ENCODE assay signal across 8 cellular contexts in genomic region chr19:3573162-3573857, GRCh38. TPM values are rescaled to one million over a fixed set of nuclear protein-coding genes. Genes with fewer than 3 reads are reported as not detected.
DNase-seq lines count a peak whose midpoint lies in the region; FAIRE-seq and TF ChIP-seq lines count a peak whose summit lies in the region.

No MANE protein-coding gene starts in this region.

- peaks cover 13% of the 10 kb centered on the region for H3K4me1 ChIP-seq in HUES48 (ENCODE audit: control insufficient read depth, insufficient read depth, low read length)
- H3K4me1 ChIP-seq in astrocyte (ENCODE audit: insufficient read depth, low read length), result peaks cover 12% of the 10 kb centered on the region
- peaks cover 48% of the 10 kb centered on the region for H3K4me1 ChIP-seq in suprapubic skin

- peak overlapping the region; percentile 47 for H2AFZ ChIP-seq in astrocyte (ENCODE audit: low read depth, low read length)

- peaks cover 17% of the 10 kb centered on the region for H3K36me3 Mint-ChIP-seq in activated CD4-positive, alpha-beta T cell treated with anti-CD3 and anti-CD28 coated beads, Interleukin-2, amount 10 ng/mL, durations not matched to agents 7 days and 5 days (ENCODE audit: low read depth)
- peaks cover 10% of the 10 kb centered on the region for H3K36me3 Mint-ChIP-seq in astrocyte (ENCODE audit: low read depth, unreplicated experiment)

- CTCF ChIA-PET in activated CD4-positive, alpha-beta T cell treated with anti-CD3 and anti-CD28 coated beads, Interleukin-2, amount 10 ng/mL, durations not matched to agents 7 days and 5 days (lab: Charles Lee), result interaction anchor here (0.8 to 1.4 kb wide), 3 partner anchors 17 to 29 kb away, joined by 3 read pairs; no protein-coding TSS in a partner anchor

- H3K27ac ChIP-seq in HUES48 (ENCODE audit: low read depth, low read length) (peak overlapping the region; percentile 75), astrocyte (ENCODE audit: low read depth, low read length) (peak overlapping the region; percentile 73), suprapubic skin (peak overlapping the region; percentile 86)

- H3K27me3 Mint-ChIP-seq in activated CD4-positive, alpha-beta T cell treated with anti-CD3 and anti-CD28 coated beads, Interleukin-2, amount 10 ng/mL, durations not matched to agents 7 days and 5 days, result no peaks in the 10 kb centered on the region
- peaks cover 7% of the 10 kb centered on the region for H3K27me3 Mint-ChIP-seq in astrocyte (ENCODE audit: low read depth, unreplicated experiment)

- DNase-seq in activated CD4-positive, alpha-beta T cell treated with anti-CD3 and anti-CD28 coated beads, Interleukin-2, amount 10 ng/mL, durations not matched to agents 7 days and 5 days, result no peak
- DNase-seq in activated CD4-positive, alpha-beta T cell treated with anti-CD3 and anti-CD28 coated beads for 4 hours, result no peak
- DNase-seq in astrocyte (ENCODE audit: low read depth) (no peak), left kidney (ENCODE audit: low read depth, low spot score) (peak; percentile 57), suprapubic skin (ENCODE audit: low spot score in 2 of 2) (no peak), CD1c-positive myeloid dendritic cell (ENCODE audit: extremely low spot score) (no peak), foreskin melanocyte (no peak)

- no peaks in the 10 kb centered on the region for H3K9me3 ChIP-seq in HUES48 (ENCODE audit: control insufficient read depth, insufficient read depth, low read length)
- no peaks in the 10 kb centered on the region for H3K9me3 ChIP-seq in astrocyte (ENCODE audit: insufficient read depth, low read depth, low read length)
- H3K9me3 ChIP-seq in suprapubic skin, result no peaks in the 10 kb centered on the region

- no peak for FAIRE-seq in astrocyte (lab: Jason Lieb, UNC)

- H3K9me3 Mint-ChIP-seq in activated CD4-positive, alpha-beta T cell treated with anti-CD3 and anti-CD28 coated beads, Interleukin-2, amount 10 ng/mL, durations not matched to agents 7 days and 5 days, result no peaks in the 10 kb centered on the region
- peaks cover 2% of the 10 kb centered on the region for H3K9me3 Mint-ChIP-seq in astrocyte (ENCODE audit: unreplicated experiment)

- H3K79me2 ChIP-seq in astrocyte (ENCODE audit: insufficient read depth, low read length), result peaks cover 6% of the 10 kb centered on the region

- peaks cover 18% of the 10 kb centered on the region for H3K4me1 Mint-ChIP-seq in activated CD4-positive, alpha-beta T cell treated with anti-CD3 and anti-CD28 coated beads, Interleukin-2, amount 10 ng/mL, durations not matched to agents 7 days and 5 days
- peaks cover 4% of the 10 kb centered on the region for H3K4me1 Mint-ChIP-seq in astrocyte (ENCODE audit: low read depth, unreplicated experiment)

- TF ChIP-seq CTCF in astrocyte (IDR thresholded peaks at IDR 0.05; ENCODE audit: insufficient read depth, low read depth, low read length) (no peak), suprapubic skin (IDR thresholded peaks at IDR 0.05) (no peak)

- H4K20me1 ChIP-seq in astrocyte (ENCODE audit: insufficient read depth, low read length), result peaks cover 18% of the 10 kb centered on the region

- POLR2A ChIA-PET in activated CD4-positive, alpha-beta T cell treated with anti-CD3 and anti-CD28 coated beads, Interleukin-2, amount 10 ng/mL, durations not matched to agents 7 days and 5 days (lab: Charles Lee), result interaction anchor here (0.6 kb wide), 1 partner anchor 104 kb away, joined by 9 read pairs; no protein-coding TSS in a partner anchor

- H3K4me3 ChIP-seq in HUES48 (ENCODE audit: low read depth, low read length) (peak overlapping the region; percentile 85), astrocyte (ENCODE audit: insufficient read depth, low read depth, low read length) (peak overlapping the region; percentile 77), suprapubic skin (peak overlapping the region; percentile 90)

- H3K27me3 ChIP-seq in HUES48 (ENCODE audit: control insufficient read depth, insufficient read depth, low read length) (no peaks in the 10 kb centered on the region), astrocyte (ENCODE audit: insufficient read depth, low read length) (no peaks in the 10 kb centered on the region), suprapubic skin (no peaks in the 10 kb centered on the region)

- peak overlapping the region; percentile 76 for H3K4me3 Mint-ChIP-seq in activated CD4-positive, alpha-beta T cell treated with anti-CD3 and anti-CD28 coated beads, Interleukin-2, amount 10 ng/mL, durations not matched to agents 7 days and 5 days
- peak overlapping the region; percentile 83 for H3K4me3 Mint-ChIP-seq in astrocyte (ENCODE audit: unreplicated experiment)

- H3K9ac ChIP-seq in HUES48 (ENCODE audit: low read depth, low read length), result no peak overlapping the region; the same call in 1 of the 2 replicates
- H3K9ac ChIP-seq in astrocyte (ENCODE audit: low read length), result peak overlapping the region; percentile 93

- peak overlapping the region; percentile 85 for H3K27ac Mint-ChIP-seq in activated CD4-positive, alpha-beta T cell treated with anti-CD3 and anti-CD28 coated beads, Interleukin-2, amount 10 ng/mL, durations not matched to agents 7 days and 5 days
- H3K27ac Mint-ChIP-seq in astrocyte (ENCODE audit: unreplicated experiment), result no peak overlapping the region

- WGBS in suprapubic skin, result 2% methylated on average over 7 of the region's 60 CpGs

- H3K36me3 ChIP-seq in HUES48 (ENCODE audit: control insufficient read depth, insufficient read depth, low read length), result peaks cover 6% of the 10 kb centered on the region
- peaks cover 3% of the 10 kb centered on the region for H3K36me3 ChIP-seq in astrocyte (ENCODE audit: insufficient read depth, low read length)
- peaks cover 4% of the 10 kb centered on the region for H3K36me3 ChIP-seq in suprapubic skin

- TF ChIP-seq EP300 in suprapubic skin (IDR thresholded peaks at IDR 0.05), result no peak

- peak overlapping the region; percentile 99 for H3K4me2 ChIP-seq in astrocyte (ENCODE audit: low read length)

- TF ChIP-seq POLR2A in suprapubic skin (IDR thresholded peaks at IDR 0.05), result no peak

RNA-seq across cellular contexts. Expression of gene HMG20B, which starts 0.6 kb away (rescaled TPM):
- 10 to 100 TPM; 47.8 to 54.1 TPM for total RNA-seq in activated CD4-positive, alpha-beta T cell treated with anti-CD3 and anti-CD28 coated beads, Interleukin-2, amount 10 ng/mL, durations not matched to agents 7 days and 5 days
- total RNA-seq in astrocyte, result 55.9 and 63.8 TPM in 2 replicates
- 100 to 1,000 TPM in 3 of 4 donors, 10 to 100 TPM in 1; 87.9 to 135 (median 118) TPM for total RNA-seq in suprapubic skin

RNA-seq across cellular contexts. Expression of gene GIPC3, which starts 12.0 kb away (rescaled TPM):
- under 1 TPM; 0.57 to 0.71 TPM for total RNA-seq in activated CD4-positive, alpha-beta T cell treated with anti-CD3 and anti-CD28 coated beads, Interleukin-2, amount 10 ng/mL, durations not matched to agents 7 days and 5 days
- total RNA-seq in astrocyte (0.09 and 0.10 TPM in 2 replicates), suprapubic skin (under 1 TPM; 0.19 to 0.89 (median 0.37) TPM)

RNA-seq across cellular contexts. Expression of gene MFSD12, which starts 15.9 kb away (rescaled TPM):
- 10 to 100 TPM; 62.1 to 67.6 TPM for total RNA-seq in activated CD4-positive, alpha-beta T cell treated with anti-CD3 and anti-CD28 coated beads, Interleukin-2, amount 10 ng/mL, durations not matched to agents 7 days and 5 days
- 181 and 201 TPM in 2 replicates for total RNA-seq in astrocyte
- total RNA-seq in suprapubic skin, result 100 to 1,000 TPM in 2 of 4 donors, 10 to 100 TPM in 2; 60.4 to 206 (median 119) TPM

RNA-seq across cellular contexts. Expression of gene TBXA2R, which starts 33.4 kb away (rescaled TPM):
- total RNA-seq in activated CD4-positive, alpha-beta T cell treated with anti-CD3 and anti-CD28 coated beads, Interleukin-2, amount 10 ng/mL, durations not matched to agents 7 days and 5 days, result under 1 TPM; 0.92 to 1.00 TPM
- total RNA-seq in astrocyte (0.31 and 0.39 TPM in 2 replicates), suprapubic skin (under 1 TPM; 0.32 to 0.85 (median 0.41) TPM)

RNA-seq across cellular contexts. Expression of gene TEKTIP1, which starts 34.3 kb away (rescaled TPM):
- total RNA-seq in activated CD4-positive, alpha-beta T cell treated with anti-CD3 and anti-CD28 coated beads, Interleukin-2, amount 10 ng/mL, durations not matched to agents 7 days and 5 days, result 1 to 10 TPM; 6.5 to 8.7 TPM
- total RNA-seq in astrocyte (0.68 TPM in 1 of 2 replicates, not detected in the other), suprapubic skin (1 to 10 TPM in 2 of 4 donors, not detected in 2; 2.4 to 5.2 TPM)
